In the genomic region with DNA sequence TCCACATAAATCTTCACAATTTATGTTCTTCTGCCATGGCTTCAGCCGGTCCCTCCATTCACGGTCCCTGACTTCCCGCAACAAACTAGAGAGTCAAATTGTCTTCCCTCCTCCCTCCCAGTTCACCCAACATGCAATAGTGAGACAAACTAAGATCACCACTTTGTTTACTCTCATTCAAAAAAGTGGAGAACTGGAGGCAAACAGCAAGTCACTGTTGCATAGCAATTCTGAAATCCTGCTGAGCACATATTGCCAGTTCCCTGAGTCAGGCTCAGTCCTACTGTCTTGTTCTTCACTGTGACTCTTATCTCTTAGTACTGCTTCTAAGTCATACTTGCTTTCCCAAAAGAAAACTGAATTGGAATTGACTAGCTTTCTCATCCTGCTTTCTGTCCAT, we compare ENCODE assay signal across 1 cellular context.
TF ChIP-seq lines count a peak whose summit lies in the region.

No MANE protein-coding gene starts in this region.

TF ChIP-seq in K562, 482 proteins besides CTCF, POLR2A, EP300 and RAD21 (continued from another document):
- peak; percentile 85 for TF ChIP-seq MAFG (tag; conservative IDR thresholded peaks at IDR 0.05)
- no peak for TF ChIP-seq SRSF9 (IDR thresholded peaks at IDR 0.05; ENCODE audit: borderline replicate concordance, low read depth, low read length)
- no peak for TF ChIP-seq ZNF780A (CRISPR knock-in tag; IDR thresholded peaks at IDR 0.05)
- no peak for TF ChIP-seq ZNF644 (tag; IDR thresholded peaks at IDR 0.05; ENCODE audit: low read depth)
- TF ChIP-seq, protein P1, sequence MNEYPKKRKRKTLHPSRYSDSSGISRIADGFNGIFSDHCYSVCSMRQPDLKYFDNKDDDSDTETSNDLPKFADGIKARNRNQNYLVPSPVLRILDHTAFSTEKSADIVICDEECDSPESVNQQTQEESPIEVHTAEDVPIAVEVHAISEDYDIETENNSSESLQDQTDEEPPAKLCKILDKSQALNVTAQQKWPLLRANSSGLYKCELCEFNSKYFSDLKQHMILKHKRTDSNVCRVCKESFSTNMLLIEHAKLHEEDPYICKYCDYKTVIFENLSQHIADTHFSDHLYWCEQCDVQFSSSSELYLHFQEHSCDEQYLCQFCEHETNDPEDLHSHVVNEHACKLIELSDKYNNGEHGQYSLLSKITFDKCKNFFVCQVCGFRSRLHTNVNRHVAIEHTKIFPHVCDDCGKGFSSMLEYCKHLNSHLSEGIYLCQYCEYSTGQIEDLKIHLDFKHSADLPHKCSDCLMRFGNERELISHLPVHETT (CRISPR knock-in tag; conservative IDR thresholded peaks at IDR 0.05 in 1 of 2, IDR thresholded peaks at IDR 0.05 in 1 of 2) = no peak
- TF ChIP-seq, protein P2, sequence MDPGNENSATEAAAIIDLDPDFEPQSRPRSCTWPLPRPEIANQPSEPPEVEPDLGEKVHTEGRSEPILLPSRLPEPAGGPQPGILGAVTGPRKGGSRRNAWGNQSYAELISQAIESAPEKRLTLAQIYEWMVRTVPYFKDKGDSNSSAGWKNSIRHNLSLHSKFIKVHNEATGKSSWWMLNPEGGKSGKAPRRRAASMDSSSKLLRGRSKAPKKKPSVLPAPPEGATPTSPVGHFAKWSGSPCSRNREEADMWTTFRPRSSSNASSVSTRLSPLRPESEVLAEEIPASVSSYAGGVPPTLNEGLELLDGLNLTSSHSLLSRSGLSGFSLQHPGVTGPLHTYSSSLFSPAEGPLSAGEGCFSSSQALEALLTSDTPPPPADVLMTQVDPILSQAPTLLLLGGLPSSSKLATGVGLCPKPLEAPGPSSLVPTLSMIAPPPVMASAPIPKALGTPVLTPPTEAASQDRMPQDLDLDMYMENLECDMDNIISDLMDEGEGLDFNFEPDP (CRISPR knock-in tag; IDR thresholded peaks at IDR 0.05) = no peak
- TF ChIP-seq, protein P3, sequence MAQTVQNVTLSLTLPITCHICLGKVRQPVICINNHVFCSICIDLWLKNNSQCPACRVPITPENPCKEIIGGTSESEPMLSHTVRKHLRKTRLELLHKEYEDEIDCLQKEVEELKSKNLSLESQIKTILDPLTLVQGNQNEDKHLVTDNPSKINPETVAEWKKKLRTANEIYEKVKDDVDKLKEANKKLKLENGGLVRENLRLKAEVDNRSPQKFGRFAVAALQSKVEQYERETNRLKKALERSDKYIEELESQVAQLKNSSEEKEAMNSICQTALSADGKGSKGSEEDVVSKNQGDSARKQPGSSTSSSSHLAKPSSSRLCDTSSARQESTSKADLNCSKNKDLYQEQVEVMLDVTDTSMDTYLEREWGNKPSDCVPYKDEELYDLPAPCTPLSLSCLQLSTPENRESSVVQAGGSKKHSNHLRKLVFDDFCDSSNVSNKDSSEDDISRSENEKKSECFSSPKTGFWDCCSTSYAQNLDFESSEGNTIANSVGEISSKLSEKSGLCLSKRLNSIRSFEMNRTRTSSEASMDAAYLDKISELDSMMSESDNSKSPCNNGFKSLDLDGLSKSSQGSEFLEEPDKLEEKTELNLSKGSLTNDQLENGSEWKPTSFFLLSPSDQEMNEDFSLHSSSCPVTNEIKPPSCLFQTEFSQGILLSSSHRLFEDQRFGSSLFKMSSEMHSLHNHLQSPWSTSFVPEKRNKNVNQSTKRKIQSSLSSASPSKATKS (CRISPR knock-in tag; IDR thresholded peaks at IDR 0.05) = no peak
- TF ChIP-seq BCOR (IDR thresholded peaks at IDR 0.05) = no peak
- TF ChIP-seq FOXM1 (IDR thresholded peaks at IDR 0.05; ENCODE audit: low read depth) = no peak
- TF ChIP-seq FOXM1 (CRISPR knock-in tag; IDR thresholded peaks at IDR 0.05; ENCODE audit: low read depth) = no peak
- TF ChIP-seq, protein P4, sequence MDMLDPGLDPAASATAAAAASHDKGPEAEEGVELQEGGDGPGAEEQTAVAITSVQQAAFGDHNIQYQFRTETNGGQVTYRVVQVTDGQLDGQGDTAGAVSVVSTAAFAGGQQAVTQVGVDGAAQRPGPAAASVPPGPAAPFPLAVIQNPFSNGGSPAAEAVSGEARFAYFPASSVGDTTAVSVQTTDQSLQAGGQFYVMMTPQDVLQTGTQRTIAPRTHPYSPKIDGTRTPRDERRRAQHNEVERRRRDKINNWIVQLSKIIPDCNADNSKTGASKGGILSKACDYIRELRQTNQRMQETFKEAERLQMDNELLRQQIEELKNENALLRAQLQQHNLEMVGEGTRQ (CRISPR knock-in tag; IDR thresholded peaks at IDR 0.05) = no peak
- TF ChIP-seq RAD51 (IDR thresholded peaks at IDR 0.05; ENCODE audit: borderline replicate concordance, low read depth) = no peak
- TF ChIP-seq ZNF174 (CRISPR knock-in tag; IDR thresholded peaks at IDR 0.05) = no peak
- TF ChIP-seq SLC30A9 (CRISPR knock-in tag; IDR thresholded peaks at IDR 0.05) = no peak
- no peak for TF ChIP-seq DIDO1 (tag; IDR thresholded peaks at IDR 0.05; ENCODE audit: low read depth)
- TF ChIP-seq, protein P5, sequence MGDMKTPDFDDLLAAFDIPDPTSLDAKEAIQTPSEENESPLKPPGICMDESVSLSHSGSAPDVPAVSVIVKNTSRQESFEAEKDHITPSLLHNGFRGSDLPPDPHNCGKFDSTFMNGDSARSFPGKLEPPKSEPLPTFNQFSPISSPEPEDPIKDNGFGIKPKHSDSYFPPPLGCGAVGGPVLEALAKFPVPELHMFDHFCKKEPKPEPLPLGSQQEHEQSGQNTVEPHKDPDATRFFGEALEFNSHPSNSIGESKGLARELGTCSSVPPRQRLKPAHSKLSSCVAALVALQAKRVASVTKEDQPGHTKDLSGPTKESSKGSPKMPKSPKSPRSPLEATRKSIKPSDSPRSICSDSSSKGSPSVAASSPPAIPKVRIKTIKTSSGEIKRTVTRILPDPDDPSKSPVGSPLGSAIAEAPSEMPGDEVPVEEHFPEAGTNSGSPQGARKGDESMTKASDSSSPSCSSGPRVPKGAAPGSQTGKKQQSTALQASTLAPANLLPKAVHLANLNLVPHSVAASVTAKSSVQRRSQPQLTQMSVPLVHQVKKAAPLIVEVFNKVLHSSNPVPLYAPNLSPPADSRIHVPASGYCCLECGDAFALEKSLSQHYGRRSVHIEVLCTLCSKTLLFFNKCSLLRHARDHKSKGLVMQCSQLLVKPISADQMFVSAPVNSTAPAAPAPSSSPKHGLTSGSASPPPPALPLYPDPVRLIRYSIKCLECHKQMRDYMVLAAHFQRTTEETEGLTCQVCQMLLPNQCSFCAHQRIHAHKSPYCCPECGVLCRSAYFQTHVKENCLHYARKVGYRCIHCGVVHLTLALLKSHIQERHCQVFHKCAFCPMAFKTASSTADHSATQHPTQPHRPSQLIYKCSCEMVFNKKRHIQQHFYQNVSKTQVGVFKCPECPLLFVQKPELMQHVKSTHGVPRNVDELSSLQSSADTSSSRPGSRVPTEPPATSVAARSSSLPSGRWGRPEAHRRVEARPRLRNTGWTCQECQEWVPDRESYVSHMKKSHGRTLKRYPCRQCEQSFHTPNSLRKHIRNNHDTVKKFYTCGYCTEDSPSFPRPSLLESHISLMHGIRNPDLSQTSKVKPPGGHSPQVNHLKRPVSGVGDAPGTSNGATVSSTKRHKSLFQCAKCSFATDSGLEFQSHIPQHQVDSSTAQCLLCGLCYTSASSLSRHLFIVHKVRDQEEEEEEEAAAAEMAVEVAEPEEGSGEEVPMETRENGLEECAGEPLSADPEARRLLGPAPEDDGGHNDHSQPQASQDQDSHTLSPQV (IDR thresholded peaks at IDR 0.05) = no peak
- no peak for TF ChIP-seq HMGN3 (IDR thresholded peaks at IDR 0.05; ENCODE audit: borderline replicate concordance, extremely low read depth, insufficient read length, low read depth, low read length)
- TF ChIP-seq KDM5B (IDR thresholded peaks at IDR 0.05; ENCODE audit: insufficient replicate concordance, low read depth, low read length) = no peak
- peak; percentile 98 for TF ChIP-seq ZNF584 (CRISPR knock-in tag; IDR thresholded peaks at IDR 0.05; ENCODE audit: low read depth)
- no peak for TF ChIP-seq CC2D1A (IDR thresholded peaks at IDR 0.05)
- TF ChIP-seq, protein P6, sequence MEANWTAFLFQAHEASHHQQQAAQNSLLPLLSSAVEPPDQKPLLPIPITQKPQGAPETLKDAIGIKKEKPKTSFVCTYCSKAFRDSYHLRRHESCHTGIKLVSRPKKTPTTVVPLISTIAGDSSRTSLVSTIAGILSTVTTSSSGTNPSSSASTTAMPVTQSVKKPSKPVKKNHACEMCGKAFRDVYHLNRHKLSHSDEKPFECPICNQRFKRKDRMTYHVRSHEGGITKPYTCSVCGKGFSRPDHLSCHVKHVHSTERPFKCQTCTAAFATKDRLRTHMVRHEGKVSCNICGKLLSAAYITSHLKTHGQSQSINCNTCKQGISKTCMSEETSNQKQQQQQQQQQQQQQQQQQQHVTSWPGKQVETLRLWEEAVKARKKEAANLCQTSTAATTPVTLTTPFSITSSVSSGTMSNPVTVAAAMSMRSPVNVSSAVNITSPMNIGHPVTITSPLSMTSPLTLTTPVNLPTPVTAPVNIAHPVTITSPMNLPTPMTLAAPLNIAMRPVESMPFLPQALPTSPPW (CRISPR knock-in tag; IDR thresholded peaks at IDR 0.05) = no peak
- peak; percentile 68 for TF ChIP-seq C11orf30 (IDR thresholded peaks at IDR 0.05; ENCODE audit: low read depth)
- TF ChIP-seq, protein P7, sequence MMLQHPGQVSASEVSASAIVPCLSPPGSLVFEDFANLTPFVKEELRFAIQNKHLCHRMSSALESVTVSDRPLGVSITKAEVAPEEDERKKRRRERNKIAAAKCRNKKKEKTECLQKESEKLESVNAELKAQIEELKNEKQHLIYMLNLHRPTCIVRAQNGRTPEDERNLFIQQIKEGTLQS (IDR thresholded peaks at IDR 0.05) = 0 out of 2 replicates have a peak, but pooled peaks have one; percentile 15
- TF ChIP-seq, protein P7 (CRISPR knock-in tag; conservative IDR thresholded peaks at IDR 0.05) = no peak
- no peak for TF ChIP-seq ZNF133 (CRISPR knock-in tag; IDR thresholded peaks at IDR 0.05)
- TF ChIP-seq PYGO2 (tag; IDR thresholded peaks at IDR 0.05) = no peak
- TF ChIP-seq FOXK2 (conservative IDR thresholded peaks at IDR 0.05 in 1 of 2, IDR thresholded peaks at IDR 0.05 in 1 of 2; ENCODE audit: low read depth in 2 of 2) = peak in 1 of 2 experiments; percentile 24; a peak in 1 of 4 replicates
- TF ChIP-seq, protein P8, sequence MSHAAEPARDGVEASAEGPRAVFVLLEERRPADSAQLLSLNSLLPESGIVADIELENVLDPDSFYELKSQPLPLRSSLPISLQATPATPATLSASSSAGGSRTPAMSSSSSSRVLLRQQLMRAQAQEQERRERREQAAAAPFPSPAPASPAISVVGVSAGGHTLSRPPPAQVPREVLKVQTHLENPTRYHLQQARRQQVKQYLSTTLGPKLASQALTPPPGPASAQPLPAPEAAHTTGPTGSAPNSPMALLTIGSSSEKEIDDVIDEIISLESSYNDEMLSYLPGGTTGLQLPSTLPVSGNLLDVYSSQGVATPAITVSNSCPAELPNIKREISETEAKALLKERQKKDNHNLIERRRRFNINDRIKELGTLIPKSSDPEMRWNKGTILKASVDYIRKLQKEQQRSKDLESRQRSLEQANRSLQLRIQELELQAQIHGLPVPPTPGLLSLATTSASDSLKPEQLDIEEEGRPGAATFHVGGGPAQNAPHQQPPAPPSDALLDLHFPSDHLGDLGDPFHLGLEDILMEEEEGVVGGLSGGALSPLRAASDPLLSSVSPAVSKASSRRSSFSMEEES (CRISPR knock-in tag; IDR thresholded peaks at IDR 0.05) = no peak
- TF ChIP-seq PHF20 (IDR thresholded peaks at IDR 0.05; ENCODE audit: partially characterized antibody) = no peak
- peak; percentile 56; the same call in 1 of the 2 replicates for TF ChIP-seq ZNF316 (IDR thresholded peaks at IDR 0.05)
